24 cellular contexts compared by ENCODE assay signal in genomic region chr7:46391215-46391614, GRCh38.
A peak's percentile ranks its signal among the peaks of the same experiment; 100 is the strongest.
DNase-seq lines count a peak whose midpoint lies in the region; TF ChIP-seq lines count a peak whose summit lies in the region.
"Had no signal": no experiment of that assay in that cellular context is flagged by ENCODE, and none has a peak within 500 bp of the region (broad histone marks: within the 10 kb centered on the region; RNA-seq: fewer than 3 reads in every experiment).

No MANE protein-coding gene starts in this region.

- H3K27ac Mint-ChIP-seq in osteocyte (ENCODE audit: unreplicated experiment): no peak overlapping the region
- H3K27ac Mint-ChIP-seq: activated naive CD8-positive, alpha-beta T cell treated with anti-CD3 and anti-CD28 coated beads for 36 hours; activated T-helper 1 cell treated with anti-CD3 and anti-CD28 coated beads, Interleukin-12 subunit alpha, Interleukin-12 subunit beta, Interleukin-2, Interleukin-4 antibody, amounts not matched to agents 30 ng/mL and 10 ng/mL and 1 ng/mL, durations not matched to agents 14 hours and 24 hours and 36 hours; CD8-positive, alpha-beta T cell; natural killer cell treated with Interleukin-12 subunit alpha and Interleukin-12 subunit beta and Interleukin-15 and Interleukin-18, amount 100 ng/mL, for 72 hours; stimulated activated naive B cell treated with anti-CD40 and anti-IgM and Interleukin-4, amounts not matched to agents 10 μg/mL and 1 μg/mL and 100 μg/mL, for 72 hours had no signal

- no peak overlapping the region for H3K27ac ChIP-seq in fibroblast of lung (ENCODE audit: insufficient read depth, low read length)
- no peak overlapping the region for H3K27ac ChIP-seq in osteoblast (ENCODE audit: low read depth, low read length)
- no peak overlapping the region for H3K27ac ChIP-seq in A673 (ENCODE audit: low read depth, low read length, poor library complexity, severe bottlenecking)
- H3K27ac ChIP-seq: A549, KMS-11, SJCRH30, tibial artery had no signal

- H3K27me3 Mint-ChIP-seq in osteocyte (ENCODE audit: unreplicated experiment): no peaks in the 10 kb centered on the region
- H3K27me3 Mint-ChIP-seq: activated naive CD8-positive, alpha-beta T cell treated with anti-CD3 and anti-CD28 coated beads for 36 hours; natural killer cell treated with Interleukin-12 subunit alpha and Interleukin-12 subunit beta and Interleukin-15 and Interleukin-18, amount 100 ng/mL, for 72 hours; stimulated activated naive B cell treated with anti-CD40 and anti-IgM and Interleukin-4, amounts not matched to agents 10 μg/mL and 1 μg/mL and 100 μg/mL, for 72 hours had no signal

- no peak overlapping the region for H3K9ac ChIP-seq in fibroblast of lung (ENCODE audit: insufficient read depth, low read length)
- H3K9ac ChIP-seq: KMS-11 had no signal

- no peaks in the 10 kb centered on the region for H4K20me1 ChIP-seq in fibroblast of lung (ENCODE audit: control insufficient read depth, extremely low read depth, insufficient read depth, low read length)
- H4K20me1 ChIP-seq in osteoblast (ENCODE audit: insufficient read depth, low read length): no peaks in the 10 kb centered on the region

- H2AFZ ChIP-seq in fibroblast of lung (ENCODE audit: low read length) (no peak overlapping the region), osteoblast (ENCODE audit: low read length) (peak overlapping the region; percentile 14)

- CTCF ChIA-PET in A673 (lab: Charles Lee): no interaction called here

- no peak overlapping the region for H3K4me3 Mint-ChIP-seq in osteocyte (ENCODE audit: unreplicated experiment)
- H3K4me3 Mint-ChIP-seq: activated naive CD8-positive, alpha-beta T cell treated with anti-CD3 and anti-CD28 coated beads for 36 hours; activated T-helper 1 cell treated with anti-CD3 and anti-CD28 coated beads, Interleukin-12 subunit alpha, Interleukin-12 subunit beta, Interleukin-2, Interleukin-4 antibody, amounts not matched to agents 30 ng/mL and 10 ng/mL and 1 ng/mL, durations not matched to agents 14 hours and 24 hours and 36 hours; CD8-positive, alpha-beta T cell; natural killer cell treated with Interleukin-12 subunit alpha and Interleukin-12 subunit beta and Interleukin-15 and Interleukin-18, amount 100 ng/mL, for 72 hours; stimulated activated naive B cell treated with anti-CD40 and anti-IgM and Interleukin-4, amounts not matched to agents 10 μg/mL and 1 μg/mL and 100 μg/mL, for 72 hours had no signal

- H3K36me3 ChIP-seq in fibroblast of lung (ENCODE audit: control insufficient read depth, insufficient read depth, low read length) (no peaks in the 10 kb centered on the region), osteoblast (ENCODE audit: insufficient read depth, low read length) (no peaks in the 10 kb centered on the region), A673 (ENCODE audit: insufficient read depth, low read length, poor library complexity, severe bottlenecking) (no peaks in the 10 kb centered on the region)
- H3K36me3 ChIP-seq: SJCRH30, tibial artery had no signal

- H3K4me1 ChIP-seq in fibroblast of lung (ENCODE audit: control insufficient read depth, extremely low read depth, insufficient read depth, low read length) (peaks cover 7% of the 10 kb centered on the region), osteoblast (ENCODE audit: insufficient read depth, low read length) (peaks cover 19% of the 10 kb centered on the region), A673 (ENCODE audit: insufficient read depth, low read length, poor library complexity, severe bottlenecking) (no peaks in the 10 kb centered on the region)
- H3K4me1 ChIP-seq: SJCRH30 had no signal

- TF ChIP-seq CTCF in fibroblast of lung (conservative IDR thresholded peaks at IDR 0.05 in 1 of 2, IDR thresholded peaks at IDR 0.05 in 1 of 2; ENCODE audit: low read depth in 1 of 2, low read length in 2 of 2) (no peak), osteoblast (IDR thresholded peaks at IDR 0.05; ENCODE audit: extremely low read depth, low read depth, low read length) (no peak), A673 (conservative IDR thresholded peaks at IDR 0.05; ENCODE audit: low read depth, low read length) (no peak), osteocyte (IDR thresholded peaks at IDR 0.05) (no peak)

- H3K79me2 ChIP-seq in fibroblast of lung (ENCODE audit: control insufficient read depth, insufficient read depth, low read length): no peaks in the 10 kb centered on the region
- no peaks in the 10 kb centered on the region for H3K79me2 ChIP-seq in osteoblast (ENCODE audit: insufficient read depth, low read length)

- no peak overlapping the region for H3K4me3 ChIP-seq in fibroblast of lung (replicated peaks in 1 of 4; ENCODE audit: control extremely low read depth in 1 of 4, insufficient read depth in 1 of 4, low read depth in 3 of 4, low read length in 4 of 4)
- H3K4me3 ChIP-seq in osteoblast (ENCODE audit: insufficient read depth, low read length): no peak overlapping the region
- H3K4me3 ChIP-seq in A673 (ENCODE audit: low read depth, low read length, poor library complexity, severe bottlenecking): no peak overlapping the region
- H3K4me3 ChIP-seq: A549, SJCRH30, tibial artery had no signal

- peaks cover 2% of the 10 kb centered on the region for H3K27me3 ChIP-seq in fibroblast of lung (ENCODE audit: control insufficient read depth, insufficient read depth, low read length)
- no peaks in the 10 kb centered on the region for H3K27me3 ChIP-seq in osteoblast (ENCODE audit: insufficient read depth, low read length)
- H3K27me3 ChIP-seq in A673 (replicated peaks; ENCODE audit: insufficient read depth, low read depth, low read length, poor library complexity): no peaks in the 10 kb centered on the region
- H3K27me3 ChIP-seq: SJCRH30, tibial artery had no signal

- no peak overlapping the region for H3K4me2 ChIP-seq in fibroblast of lung (ENCODE audit: extremely low read depth, insufficient read depth, low read length)
- H3K4me2 ChIP-seq in osteoblast (ENCODE audit: insufficient read depth, low read length): no peak overlapping the region
- H3K4me2 ChIP-seq: A549, KMS-11 had no signal

- H3K9me3 ChIP-seq in fibroblast of lung (ENCODE audit: control insufficient read depth, insufficient read depth, low read depth, low read length) (no peaks in the 10 kb centered on the region), osteoblast (ENCODE audit: low read depth, low read length) (no peaks in the 10 kb centered on the region), A673 (ENCODE audit: low read depth, low read length, poor library complexity, severe bottlenecking) (no peaks in the 10 kb centered on the region)
- H3K9me3 ChIP-seq: SJCRH30, tibial artery had no signal

- H3K9me3 Mint-ChIP-seq in osteocyte (ENCODE audit: unreplicated experiment): peaks cover 5% of the 10 kb centered on the region

- POLR2A ChIA-PET in A673 (lab: Charles Lee; ENCODE audit: low non-redundant PET): no interaction called here

- H3K36me3 Mint-ChIP-seq in osteocyte (ENCODE audit: unreplicated experiment): no peaks in the 10 kb centered on the region
- H3K36me3 Mint-ChIP-seq: activated naive CD8-positive, alpha-beta T cell treated with anti-CD3 and anti-CD28 coated beads for 36 hours; CD8-positive, alpha-beta T cell; natural killer cell treated with Interleukin-12 subunit alpha and Interleukin-12 subunit beta and Interleukin-15 and Interleukin-18, amount 100 ng/mL, for 72 hours; stimulated activated naive B cell treated with anti-CD40 and anti-IgM and Interleukin-4, amounts not matched to agents 10 μg/mL and 1 μg/mL and 100 μg/mL, for 72 hours had no signal

- H3K4me1 Mint-ChIP-seq in osteocyte (ENCODE audit: unreplicated experiment): peaks cover 10% of the 10 kb centered on the region
- H3K4me1 Mint-ChIP-seq: activated naive CD8-positive, alpha-beta T cell treated with anti-CD3 and anti-CD28 coated beads for 36 hours; stimulated activated naive B cell treated with anti-CD40 and anti-IgM and Interleukin-4, amounts not matched to agents 10 μg/mL and 1 μg/mL and 100 μg/mL, for 72 hours had no signal

- DNase-seq in A172 (ENCODE audit: low spot score): peak; percentile 47
- DNase-seq in HCEC 1CT: peak; percentile 38
- peak; percentile 9 to 15 for DNase-seq in fibroblast of lung (ENCODE audit: low read depth in 2 of 2)
- DNase-seq in osteoblast (ENCODE audit: insufficient read length, low spot score, missing footprints): no peak
- no peak for DNase-seq in A673 (ENCODE audit: low spot score)
- DNase-seq in NCI-H1092 treated with DMSO at 0.1 percent for 48 hours (lab: John Stamatoyannopoulos, UW): no peak
- no peak for DNase-seq in osteocyte (ENCODE audit: extremely low spot score, unreplicated experiment)
- no peak for DNase-seq in activated naive CD4-positive, alpha-beta T cell treated with Interleukin-2 at 50 U/mL for 16 hours
- DNase-seq: activated CD4-positive, CD25-positive, alpha-beta regulatory T cell; activated CD8-positive, alpha-beta memory T cell treated with anti-CD3 and anti-CD28 coated beads for 24 hours; activated naive CD8-positive, alpha-beta T cell treated with anti-CD3 and anti-CD28 coated beads for 36 hours; CD8-positive, alpha-beta T cell; DND-41; erythroblast; glutamatergic neuron; NCI-H748 treated with DMSO at 0.1 percent for 48 hours; retina; SJCRH30; stimulated activated naive B cell treated with anti-CD40 and anti-IgM and Interleukin-4, amounts not matched to agents 10 μg/mL and 1 μg/mL and 100 μg/mL, for 72 hours; tibial artery had no signal

- intact Hi-C loops in A673 (cut with micrococcal nuclease; ENCODE audit: unreplicated experiment): no loop called here

- BruUV-seq in A673 (replicated peaks; lab: Mats Ljungman, UMichigan): no TSS peak

Comparison
In these comparisons a context has a peak if more than half of its experiments do, and no peak if none do; other contexts are left out.
1. DNase-seq: peak in A172 (single experiment), HCEC 1CT (single experiment) and fibroblast of lung (2 of 2); none in osteoblast (single experiment), A673 (single experiment), NCI-H1092 treated with DMSO at 0.1 percent for 48 hours (single experiment), osteocyte (single experiment) and activated naive CD4-positive, alpha-beta T cell treated with Interleukin-2 at 50 U/mL for 16 hours (single experiment).